2 cellular contexts compared by ENCODE assay signal in the genomic region with DNA sequence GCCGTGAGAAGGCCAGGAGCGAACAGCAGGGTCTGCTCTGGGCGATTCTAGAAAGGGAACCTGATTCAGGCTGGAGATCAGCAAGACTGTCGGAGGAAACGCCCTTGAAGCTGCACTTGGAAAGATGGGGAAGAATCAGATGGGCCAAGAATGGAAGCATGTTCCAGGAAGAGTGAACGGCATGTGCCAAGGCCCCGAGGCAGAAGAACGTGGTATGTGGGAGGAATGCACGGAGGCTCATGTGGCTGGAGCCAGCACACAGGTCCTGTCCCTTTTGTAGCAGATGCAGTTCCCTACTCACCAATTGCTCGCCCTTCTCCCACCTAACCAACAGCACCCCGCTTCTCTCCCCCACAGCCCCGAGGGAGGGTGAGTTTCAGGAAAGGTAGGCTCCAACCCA.
A peak's percentile ranks its signal among the peaks of the same experiment; 100 is the strongest.
TF ChIP-seq lines count a peak whose summit lies in the region.

No MANE protein-coding gene starts in this region.

TF ChIP-seq in HEK293, 187 proteins besides CTCF, POLR2A, EP300 and RAD21:
- TF ChIP-seq ZNF366 (tag by site-specific recombination; conservative IDR thresholded peaks at IDR 0.05) (no peak), ZNF121 (tag by site-specific recombination; IDR thresholded peaks at IDR 0.05) (no peak), ZNF660 (tag by site-specific recombination; IDR thresholded peaks at IDR 0.05) (no peak), ZNF529 (tag by site-specific recombination; IDR thresholded peaks at IDR 0.05; ENCODE audit: insufficient replicate concordance) (no peak), ZNF623 (tag by site-specific recombination; IDR thresholded peaks at IDR 0.05) (peak; percentile 62)
TF ChIP-seq in HEK293: peak in this region for 1.

TF ChIP-seq in H1, 55 proteins besides CTCF, POLR2A, EP300 and RAD21:
- TF ChIP-seq SIX5 (IDR thresholded peaks at IDR 0.05; ENCODE audit: low read depth, low read length) (no peak), TEAD4 (IDR thresholded peaks at IDR 0.05; ENCODE audit: low read depth, low read length) (0 out of 2 replicates have a peak, but pooled peaks have one; percentile 28), KDM5A (IDR thresholded peaks at IDR 0.05; ENCODE audit: low read length) (no peak)
TF ChIP-seq in H1: peak in this region for 1.
